6 cellular contexts compared by ENCODE assay signal in the genomic region with DNA sequence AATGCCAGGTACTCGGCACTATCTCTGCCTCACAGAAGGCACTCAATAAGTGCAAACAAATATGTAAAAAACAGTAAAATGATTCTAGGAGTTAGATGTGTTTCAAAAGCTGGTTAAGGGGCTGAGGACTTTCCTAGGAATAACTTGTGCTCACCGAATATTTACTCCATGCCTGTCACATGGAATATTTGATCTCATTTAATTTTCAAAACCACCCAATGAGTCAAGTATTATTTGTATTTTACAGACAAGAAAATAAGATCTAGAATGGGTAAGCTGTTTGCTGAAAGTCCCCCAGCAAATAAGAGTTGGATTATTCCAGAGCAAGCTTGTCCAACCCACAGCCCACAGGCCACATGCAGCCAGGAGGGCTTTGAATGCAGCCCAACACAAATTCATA.
"Had no signal": no experiment of that assay in that cellular context is flagged by ENCODE, and none has a peak within 500 bp of the region (broad histone marks: within the 10 kb centered on the region; RNA-seq: fewer than 3 reads in every experiment).

No MANE protein-coding gene starts in this region.

- ATAC-seq: HepG2 had no signal

- FAIRE-seq: HepG2, HTR-8/SVneo had no signal

- H3K27ac ChIP-seq: HL-60 had no signal

- DNase-seq: IMR-90, KBM-7, KG1 had no signal
